In genomic region chr16:57607676-57608461, GRCh38 we compare ENCODE assay signal across 18 cellular contexts. TPM values are rescaled to one million over a fixed set of nuclear protein-coding genes. Genes with fewer than 3 reads are reported as not detected.
DNase-seq lines count a peak whose midpoint lies in the region; ATAC-seq and TF ChIP-seq lines count a peak whose summit lies in the region.
"Had no signal": no experiment of that assay in that cellular context is flagged by ENCODE, and none has a peak within 500 bp of the region (broad histone marks: within the 10 kb centered on the region; RNA-seq: fewer than 3 reads in every experiment).

No MANE protein-coding gene starts in this region.

- whole genome bisulfite sequencing in endodermal cell (ENCODE audit: insufficient coverage in 1 of 2, insufficient read length in 1 of 2), 2 experiments, result 94 to 96% methylated on average over 9 to 10 of the region's 10 CpGs
- WGBS in sigmoid colon, 2 donors, result 85 to 88% methylated on average over 10 of the region's 10 CpGs
- WGBS in esophagus squamous epithelium, 2 donors, result 86 to 89% methylated on average over 8 to 10 of the region's 10 CpGs

- peak overlapping the region; percentile 64; the same call in 1 of the 2 replicates for H2AFZ ChIP-seq in PC-9

- H3K9me3 Mint-ChIP-seq in activated T-cell treated with anti-CD3 and anti-CD28 coated beads, Interleukin-2, amount 50 U/mL, for 72 hours, result no peaks in the 10 kb centered on the region
- no peaks in the 10 kb centered on the region for H3K9me3 Mint-ChIP-seq in endodermal cell
- H3K9me3 Mint-ChIP-seq: activated T-cell treated with anti-CD3 and anti-CD28 coated beads, Interleukin-2, amount 50 U/mL, for 4 hours; dendritic cell treated with granulocyte-macrophage colony-stimulating factor and Interleukin-4, amounts not matched to agents 40 ng/mL and 50 ng/mL, for 4 days; mesothelial cell of epicardium had no signal

- no peak overlapping the region for H3K9ac ChIP-seq in endodermal cell (ENCODE audit: extremely low read depth, low read length, poor library complexity, severe bottlenecking)

- no peak for ATAC-seq in activated T-cell treated with anti-CD3 and anti-CD28 coated beads, Interleukin-2, amount 50 U/mL, for 72 hours (replicated peaks in 1 of 2)
- ATAC-seq: activated T-cell treated with anti-CD3 and anti-CD28 coated beads, Interleukin-2, amount 50 U/mL, for 4 hours had no signal

- H3K4me1 ChIP-seq in PC-9 (replicated peaks; ENCODE audit: insufficient read depth), result peaks cover 30% of the 10 kb centered on the region
- peaks cover 3% of the 10 kb centered on the region for H3K4me1 ChIP-seq in endodermal cell (ENCODE audit: control insufficient read depth, insufficient read depth, low read length)
- H3K4me1 ChIP-seq in sigmoid colon, result no peaks in the 10 kb centered on the region
- H3K4me1 ChIP-seq in esophagus squamous epithelium, result peaks cover 0 to 13% (median 10%) of the 10 kb centered on the region in 3 donors

- TF ChIP-seq CTCF in PC-9 (conservative IDR thresholded peaks at IDR 0.05), result no peak
- no peak for TF ChIP-seq CTCF in endodermal cell (conservative IDR thresholded peaks at IDR 0.05)
- TF ChIP-seq CTCF in sigmoid colon (IDR thresholded peaks at IDR 0.05), result no peak
- TF ChIP-seq CTCF in esophagus squamous epithelium (IDR thresholded peaks at IDR 0.05), result no peak

- peaks cover 72% of the 10 kb centered on the region for H3K4me1 Mint-ChIP-seq in activated T-cell treated with anti-CD3 and anti-CD28 coated beads, Interleukin-2, amount 50 U/mL, for 72 hours (ENCODE audit: low read depth)
- peaks cover 7% of the 10 kb centered on the region for H3K4me1 Mint-ChIP-seq in endodermal cell

- no TSS peak for BruUV-seq in PC-9 (replicated peaks; lab: Mats Ljungman, UMichigan)

- H3K4me3 ChIP-seq in PC-9 (no peak overlapping the region), endodermal cell (ENCODE audit: low read length) (no peak overlapping the region), sigmoid colon (no peak overlapping the region), esophagus squamous epithelium (no peak overlapping the region)
- H3K4me3 ChIP-seq: skin epidermis had no signal

- peaks cover 2 to 4% of the 10 kb centered on the region in 2 donors for H3K36me3 Mint-ChIP-seq in activated T-cell treated with anti-CD3 and anti-CD28 coated beads, Interleukin-2, amount 50 U/mL, for 72 hours (ENCODE audit: insufficient read depth in 2 of 2)
- no peaks in the 10 kb centered on the region for H3K36me3 Mint-ChIP-seq in endodermal cell (ENCODE audit: low read depth)
- H3K36me3 Mint-ChIP-seq: mesothelial cell of epicardium had no signal

- intact Hi-C loops in PC-9 (cut with micrococcal nuclease; ENCODE audit: unreplicated experiment), result no loop called here
- intact Hi-C loops in sigmoid colon (cut with DNase I), result no loop called here
- intact Hi-C loops in esophagus squamous epithelium (cut with DNase I), result no loop called here

- CTCF ChIA-PET in PC-9 (lab: Charles Lee), result interaction anchor here (0.8 kb wide), 1 partner anchor 11 kb away, joined by 4 read pairs; no protein-coding TSS in a partner anchor

- TF ChIP-seq POLR2A in sigmoid colon (IDR thresholded peaks at IDR 0.05) (no peak), esophagus squamous epithelium (IDR thresholded peaks at IDR 0.05) (no peak)

- peak overlapping the region; percentile 16; the same call in 1 of the 2 replicates for H3K4me2 ChIP-seq in PC-9

- TF ChIP-seq EP300 in sigmoid colon (IDR thresholded peaks at IDR 0.05), result no peak

- POLR2A ChIA-PET in PC-9 (lab: Charles Lee; ENCODE audit: unreplicated experiment), result no interaction called here

- H3K36me3 ChIP-seq in PC-9 (ENCODE audit: low read depth), result no peaks in the 10 kb centered on the region
- no peaks in the 10 kb centered on the region for H3K36me3 ChIP-seq in endodermal cell (ENCODE audit: control insufficient read depth, insufficient read depth, low read length)
- H3K36me3 ChIP-seq in sigmoid colon, result no peaks in the 10 kb centered on the region
- H3K36me3 ChIP-seq in esophagus squamous epithelium, result no peaks in the 10 kb centered on the region
- H3K36me3 ChIP-seq: WERI-Rb-1 had no signal

- peak; percentile 16 to 19 for DNase-seq in activated T-cell treated with anti-CD3 and anti-CD28 coated beads, Interleukin-2, amount 50 U/mL, for 48 hours
- no peak for DNase-seq in activated T-cell treated with anti-CD3 and anti-CD28 coated beads, Interleukin-2, amount 50 U/mL, for 72 hours
- no peak for DNase-seq in PC-9
- peak; percentile 29 for DNase-seq in endodermal cell
- DNase-seq in sigmoid colon, result peak; percentile 24
- no peak for DNase-seq in esophagus squamous epithelium (lab: John Stamatoyannopoulos, UW)
- DNase-seq in inferior parietal cortex (ENCODE audit: extremely low spot score), result no peak
- no peak for DNase-seq in HT-29 (ENCODE audit: low spot score)
- DNase-seq: activated T-cell treated with anti-CD3 and anti-CD28 coated beads, Interleukin-2, amount 50 U/mL, for 4 hours; Calu3; GDM1; glutamatergic neuron; NCI-H2107; SW 1271; WERI-Rb-1 had no signal

- H3K27ac ChIP-seq in PC-9 (no peak overlapping the region), endodermal cell (ENCODE audit: low read depth, low read length) (no peak overlapping the region), sigmoid colon (no peak overlapping the region), esophagus squamous epithelium (no peak overlapping the region)
- H3K27ac ChIP-seq: WERI-Rb-1 had no signal

- H3F3A ChIP-seq in PC-9 (ENCODE audit: insufficient read depth, low read depth), result peaks cover 11% of the 10 kb centered on the region

- H3K27me3 ChIP-seq in PC-9 (ENCODE audit: insufficient read depth, low read depth) (no peaks in the 10 kb centered on the region), endodermal cell (ENCODE audit: control insufficient read depth, insufficient read depth, low read length, poor library complexity, severe bottlenecking) (no peaks in the 10 kb centered on the region), sigmoid colon (peaks cover 0 to 10% (median 0%) of the 10 kb centered on the region in 3 donors), esophagus squamous epithelium (no peaks in the 10 kb centered on the region)

- H3K27me3 Mint-ChIP-seq in activated T-cell treated with anti-CD3 and anti-CD28 coated beads, Interleukin-2, amount 50 U/mL, for 72 hours (ENCODE audit: low read depth), result no peaks in the 10 kb centered on the region
- no peaks in the 10 kb centered on the region for H3K27me3 Mint-ChIP-seq in endodermal cell (ENCODE audit: insufficient read depth)

- no peaks in the 10 kb centered on the region for H4K20me1 ChIP-seq in PC-9 (ENCODE audit: insufficient read depth)

- no peak overlapping the region for H3K4me3 Mint-ChIP-seq in activated T-cell treated with anti-CD3 and anti-CD28 coated beads, Interleukin-2, amount 50 U/mL, for 72 hours
- H3K4me3 Mint-ChIP-seq in endodermal cell, result no peak overlapping the region
- H3K4me3 Mint-ChIP-seq: activated T-cell treated with anti-CD3 and anti-CD28 coated beads, Interleukin-2, amount 50 U/mL, for 4 hours; dendritic cell treated with granulocyte-macrophage colony-stimulating factor and Interleukin-4, amounts not matched to agents 40 ng/mL and 50 ng/mL, for 4 days; mesothelial cell of epicardium had no signal

- H3K9me3 ChIP-seq in PC-9 (ENCODE audit: insufficient read depth, low read depth) (no peaks in the 10 kb centered on the region), endodermal cell (ENCODE audit: control insufficient read depth, low read length) (no peaks in the 10 kb centered on the region), sigmoid colon (no peaks in the 10 kb centered on the region), esophagus squamous epithelium (no peaks in the 10 kb centered on the region)

- no peaks in the 10 kb centered on the region for H3K9me2 ChIP-seq in PC-9 (ENCODE audit: insufficient read depth)

- H3K27ac Mint-ChIP-seq in activated T-cell treated with anti-CD3 and anti-CD28 coated beads, Interleukin-2, amount 50 U/mL, for 72 hours, result no peak overlapping the region
- H3K27ac Mint-ChIP-seq in endodermal cell, result no peak overlapping the region
- H3K27ac Mint-ChIP-seq: dendritic cell treated with granulocyte-macrophage colony-stimulating factor and Interleukin-4, amounts not matched to agents 40 ng/mL and 50 ng/mL, for 4 days had no signal

- H3K79me2 ChIP-seq in PC-9 (ENCODE audit: low read depth), result no peaks in the 10 kb centered on the region

RNA-seq across cellular contexts. Expression of gene ADGRG1, which starts 20.6 kb away (rescaled TPM):
- total RNA-seq in activated T-cell treated with anti-CD3 and anti-CD28 coated beads, Interleukin-2, amount 50 U/mL, for 72 hours, result 10 to 100 TPM in 1 of 2 donors, 1 to 10 TPM in 1; 9.0 to 21.3 TPM
- total RNA-seq in PC-9 (2021) (105 and 131 TPM in 2 replicates), endodermal cell (under 1 TPM; 0.64 TPM), sigmoid colon (1 to 10 TPM; 5.0 to 8.0 (median 6.7) TPM), esophagus squamous epithelium (10 to 100 TPM; 37.0 to 65.5 (median 42.1) TPM)
- polyA plus RNA-seq in endodermal cell (2013, experiment 1 of 2), result 122 TPM
- polyA plus RNA-seq in endodermal cell (2013, experiment 2 of 2), result 97.9 TPM
- 10 to 100 TPM in 1 of 3 donors, 1 to 10 TPM in 2; 5.3 to 36.3 (median 7.8) TPM for polyA plus RNA-seq in sigmoid colon
- 138 TPM in 2 replicates for total RNA-seq in HT-29 (2014; rRNA removed; shearing (Covaris generic))

Comparison
In these comparisons a context has a peak if more than half of its experiments do, and no peak if none do; other contexts are left out.
1. DNase-seq: peak in activated T-cell treated with anti-CD3 and anti-CD28 coated beads, Interleukin-2, amount 50 U/mL, for 48 hours (2 of 2), endodermal cell (single experiment) and sigmoid colon (single experiment); none in activated T-cell treated with anti-CD3 and anti-CD28 coated beads, Interleukin-2, amount 50 U/mL, for 72 hours (0 of 2), PC-9 (0 of 2), esophagus squamous epithelium (single experiment), inferior parietal cortex (single experiment) and HT-29 (single experiment).